Comparison of ENCODE assay signal across 8 cellular contexts in the genomic region with DNA sequence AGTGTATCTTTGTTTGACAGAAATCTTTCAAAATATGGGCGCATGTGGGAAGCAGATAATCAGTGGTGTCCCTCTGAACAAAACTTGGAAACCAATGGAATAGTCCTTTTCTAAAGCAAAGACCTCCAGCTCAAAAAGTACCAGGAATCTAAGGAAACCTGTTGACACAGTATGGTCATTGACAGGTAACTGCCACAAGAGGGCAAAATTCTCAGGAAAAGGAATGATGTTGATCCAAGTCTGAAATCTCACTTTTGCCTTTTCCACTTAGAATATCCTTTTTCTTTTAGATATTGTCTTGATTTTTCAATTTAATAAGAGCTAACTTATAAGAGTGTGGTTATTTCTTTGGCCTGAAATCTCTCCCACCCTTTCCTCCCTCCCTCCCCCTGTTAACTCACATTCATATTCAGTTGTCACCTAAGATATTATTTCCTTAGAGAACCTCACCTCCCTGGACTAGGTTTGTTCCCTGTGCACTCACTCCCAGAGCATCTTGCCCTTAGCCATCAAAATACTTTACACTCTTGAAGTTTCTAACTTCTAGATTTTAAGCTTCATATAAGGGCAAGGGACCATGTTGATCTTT.
DNase-seq lines count a peak whose midpoint lies in the region; ATAC-seq and FAIRE-seq lines count a peak whose summit lies in the region.

No MANE protein-coding gene starts in this region.

- DNase-seq in DMS153 (lab: John Stamatoyannopoulos, UW): peak; percentile 29
- peak; percentile 47 for DNase-seq in KBM-7
- peak; percentile 54 for DNase-seq in iPS-NIHi11 (ENCODE audit: low spot score)
- no peak for DNase-seq in activated CD8-positive, alpha-beta memory T cell treated with anti-CD3 and anti-CD28 coated beads, Interleukin-2, amount 50 U/mL, for 48 hours
- no peak for DNase-seq in stimulated activated CD8-positive, alpha-beta memory T cell treated with anti-CD3 and anti-CD28 coated beads, Interleukin-4, amount 100 ng/mL, for 48 hours
- no peak for DNase-seq in posterior cingulate gyrus

- peak; percentile 81 for FAIRE-seq in TTC549 (lab: Jason Lieb, UNC)

- in situ Hi-C loops in KBM-7 (cut with MboI; ENCODE audit: low pct_unique_long_range_greater_than_20kb, low sequenced_read_pairs): no loop called here

- intact Hi-C loops in posterior cingulate gyrus (cut with DNase I): loop anchor here (2.0 kb wide), 1 partner anchor 199 kb away; no protein-coding TSS in a partner anchor

- ATAC-seq in GM18870 (IDR thresholded peaks at IDR 0.05; ENCODE audit: unreplicated experiment): no peak

Comparison
In these comparisons a context has a peak if more than half of its experiments do, and no peak if none do; other contexts are left out.
1. DNase-seq: peak in DMS153 (single experiment), KBM-7 (single experiment) and iPS-NIHi11 (single experiment); none in activated CD8-positive, alpha-beta memory T cell treated with anti-CD3 and anti-CD28 coated beads, Interleukin-2, amount 50 U/mL, for 48 hours (single experiment), stimulated activated CD8-positive, alpha-beta memory T cell treated with anti-CD3 and anti-CD28 coated beads, Interleukin-4, amount 100 ng/mL, for 48 hours (single experiment) and posterior cingulate gyrus (0 of 10).